Comparison of ENCODE assay signal across 1 cellular context in genomic region chr14:41289025-41289424, GRCh38.
TF ChIP-seq lines count a peak whose summit lies in the region.

No MANE protein-coding gene starts in this region.

TF ChIP-seq in GM23338, 12 proteins besides CTCF, POLR2A, EP300 and RAD21 (continued from another document):
- TF ChIP-seq ZNF462 (CRISPR knock-in tag; IDR thresholded peaks at IDR 0.05) = no peak
TF ChIP-seq in GM23338: peak in this region for 0.
